ENCODE assay signal across 8 cellular contexts in the genomic region with DNA sequence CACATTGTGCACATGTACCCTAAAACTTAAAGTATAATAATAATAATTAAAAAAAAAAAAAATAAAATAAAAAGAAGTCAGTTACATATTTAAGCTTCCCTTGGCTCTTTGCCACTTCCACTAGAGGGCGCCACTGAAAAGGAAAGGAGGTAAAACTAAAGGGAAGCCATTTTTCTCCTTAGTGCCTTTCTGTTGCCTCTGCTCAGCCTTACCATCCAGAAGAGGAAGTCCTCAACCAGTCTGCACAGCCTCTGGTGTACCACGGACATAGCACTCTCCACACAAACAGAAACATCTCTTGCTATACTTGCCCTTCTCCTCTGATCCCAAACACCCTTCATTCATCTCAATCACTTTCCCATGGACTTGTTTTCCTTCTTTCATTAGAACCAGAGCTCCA.
DNase-seq lines count a peak whose midpoint lies in the region; ATAC-seq lines count a peak whose summit lies in the region.

No MANE protein-coding gene starts in this region.

- no peak for ATAC-seq in HG03135 (IDR thresholded peaks at IDR 0.05; ENCODE audit: unreplicated experiment)

- H3K27me3 Mint-ChIP-seq in stimulated activated naive CD8-positive, alpha-beta T cell treated with anti-CD3 and anti-CD28 coated beads, Interleukin-15, Interleukin-2, amounts not matched to agents 100 ng/mL and 50 ng/mL, for 24 hours = no peaks in the 10 kb centered on the region

- peaks cover 18% of the 10 kb centered on the region for H3K4me1 Mint-ChIP-seq in stimulated activated naive CD8-positive, alpha-beta T cell treated with anti-CD3 and anti-CD28 coated beads, Interleukin-15, Interleukin-2, amounts not matched to agents 100 ng/mL and 50 ng/mL, for 24 hours (ENCODE audit: low read depth)

- H3K4me3 Mint-ChIP-seq in stimulated activated naive CD8-positive, alpha-beta T cell treated with anti-CD3 and anti-CD28 coated beads, Interleukin-15, Interleukin-2, amounts not matched to agents 100 ng/mL and 50 ng/mL, for 24 hours = no peak overlapping the region

- H3K27ac Mint-ChIP-seq in stimulated activated naive CD8-positive, alpha-beta T cell treated with anti-CD3 and anti-CD28 coated beads, Interleukin-15, Interleukin-2, amounts not matched to agents 100 ng/mL and 50 ng/mL, for 24 hours = peak overlapping the region; percentile 34

- DNase-seq in activated gamma-delta T cell treated with Interleukin-2 at 50 U/mL for 16 hours (peak; percentile 60), activated gamma-delta T cell (lab: John Stamatoyannopoulos, UW) (no peak), NCI-H1105 treated with DMSO at 0.1 percent for 48 hours (lab: John Stamatoyannopoulos, UW) (peak; percentile 21), myocyte (ENCODE audit: low read depth) (peak; percentile 55)
- DNase-seq in activated CD4-positive, alpha-beta T cell treated with anti-CD3 and anti-CD28 coated beads, Interleukin-2, amount 50 U/mL, for 1 hour = peak; percentile 61
- DNase-seq in effector CD4-positive, alpha-beta T cell = peak; percentile 54

- H3K9me3 Mint-ChIP-seq in stimulated activated naive CD8-positive, alpha-beta T cell treated with anti-CD3 and anti-CD28 coated beads, Interleukin-15, Interleukin-2, amounts not matched to agents 100 ng/mL and 50 ng/mL, for 24 hours = no peaks in the 10 kb centered on the region

- no peaks in the 10 kb centered on the region for H3K36me3 Mint-ChIP-seq in stimulated activated naive CD8-positive, alpha-beta T cell treated with anti-CD3 and anti-CD28 coated beads, Interleukin-15, Interleukin-2, amounts not matched to agents 100 ng/mL and 50 ng/mL, for 24 hours (ENCODE audit: low read depth)
